Comparison of ENCODE assay signal across 1 cellular context in the genomic region with DNA sequence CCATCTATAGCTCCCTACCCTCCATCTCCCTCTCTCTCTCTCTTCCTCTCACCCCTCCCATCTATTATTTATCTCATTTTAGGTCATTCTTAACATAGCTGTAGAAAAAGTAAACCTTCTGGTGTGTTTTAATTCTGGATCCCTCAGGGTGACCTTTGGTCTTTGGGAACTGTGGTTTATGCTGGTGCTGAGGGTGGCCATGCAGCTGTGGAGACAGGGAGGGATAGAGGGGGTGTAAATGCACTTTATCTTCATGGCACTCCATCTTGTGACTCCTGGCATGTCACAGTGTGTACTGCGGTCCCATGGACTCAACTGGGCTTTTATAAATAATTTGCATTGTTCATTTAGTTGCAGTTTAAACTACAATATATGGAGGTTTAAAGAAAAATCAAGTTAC.
TF ChIP-seq lines count a peak whose summit lies in the region.

No MANE protein-coding gene starts in this region.

TF ChIP-seq in IMR-90, 13 proteins besides CTCF, POLR2A, EP300 and RAD21:
- TF ChIP-seq, protein P1, sequence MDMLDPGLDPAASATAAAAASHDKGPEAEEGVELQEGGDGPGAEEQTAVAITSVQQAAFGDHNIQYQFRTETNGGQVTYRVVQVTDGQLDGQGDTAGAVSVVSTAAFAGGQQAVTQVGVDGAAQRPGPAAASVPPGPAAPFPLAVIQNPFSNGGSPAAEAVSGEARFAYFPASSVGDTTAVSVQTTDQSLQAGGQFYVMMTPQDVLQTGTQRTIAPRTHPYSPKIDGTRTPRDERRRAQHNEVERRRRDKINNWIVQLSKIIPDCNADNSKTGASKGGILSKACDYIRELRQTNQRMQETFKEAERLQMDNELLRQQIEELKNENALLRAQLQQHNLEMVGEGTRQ (IDR thresholded peaks at IDR 0.05; ENCODE audit: low read depth, low read length) = no peak
- TF ChIP-seq SMC3 (IDR thresholded peaks at IDR 0.05; ENCODE audit: low read depth, low read length) (no peak), RFX5 (IDR thresholded peaks at IDR 0.05; ENCODE audit: low read depth, low read length) (no peak), CEBPB (IDR thresholded peaks at IDR 0.05; ENCODE audit: low read depth, low read length) (no peak), BHLHE40 (IDR thresholded peaks at IDR 0.05; ENCODE audit: low read depth, low read length) (no peak), NFE2L2 (IDR thresholded peaks at IDR 0.05; ENCODE audit: low read depth, low read length) (no peak), MXI1 (IDR thresholded peaks at IDR 0.05; ENCODE audit: borderline replicate concordance, low read depth, low read length) (no peak)
- TF ChIP-seq, protein P2, sequence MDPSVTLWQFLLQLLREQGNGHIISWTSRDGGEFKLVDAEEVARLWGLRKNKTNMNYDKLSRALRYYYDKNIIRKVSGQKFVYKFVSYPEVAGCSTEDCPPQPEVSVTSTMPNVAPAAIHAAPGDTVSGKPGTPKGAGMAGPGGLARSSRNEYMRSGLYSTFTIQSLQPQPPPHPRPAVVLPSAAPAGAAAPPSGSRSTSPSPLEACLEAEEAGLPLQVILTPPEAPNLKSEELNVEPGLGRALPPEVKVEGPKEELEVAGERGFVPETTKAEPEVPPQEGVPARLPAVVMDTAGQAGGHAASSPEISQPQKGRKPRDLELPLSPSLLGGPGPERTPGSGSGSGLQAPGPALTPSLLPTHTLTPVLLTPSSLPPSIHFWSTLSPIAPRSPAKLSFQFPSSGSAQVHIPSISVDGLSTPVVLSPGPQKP (IDR thresholded peaks at IDR 0.05; ENCODE audit: borderline replicate concordance, low read depth, low read length) = no peak
TF ChIP-seq in IMR-90: peak in this region for 0.
